ENCODE assay signal across 11 cellular contexts in genomic region chr11:103959279-103959930, GRCh38.
DNase-seq lines count a peak whose midpoint lies in the region; ATAC-seq and TF ChIP-seq lines count a peak whose summit lies in the region.
"Had no signal": no experiment of that assay in that cellular context is flagged by ENCODE, and none has a peak within 500 bp of the region (broad histone marks: within the 10 kb centered on the region; RNA-seq: fewer than 3 reads in every experiment).

No MANE protein-coding gene starts in this region.

- TF ChIP-seq EP300 in sigmoid colon (IDR thresholded peaks at IDR 0.05), result no peak

- H3K4me3 ChIP-seq in fibroblast of pulmonary artery (replicated peaks; ENCODE audit: low read depth, low read length), result no peak overlapping the region
- H3K4me3 ChIP-seq in vagina, result no peak overlapping the region
- H3K4me3 ChIP-seq in sigmoid colon, result no peak overlapping the region
- H3K4me3 ChIP-seq: thyroid gland had no signal

- H3K27me3 ChIP-seq in vagina (no peaks in the 10 kb centered on the region), sigmoid colon (no peaks in the 10 kb centered on the region)
- H3K27me3 ChIP-seq: thyroid gland had no signal

- peak; percentile 36 for DNase-seq in fibroblast of pulmonary artery (ENCODE audit: low read depth)
- DNase-seq in activated CD4-positive, alpha-beta T cell treated with anti-CD3 and anti-CD28 coated beads for 48 hours, result no peak
- no peak for DNase-seq in vagina (ENCODE audit: extremely low spot score in 2 of 2)
- DNase-seq in sigmoid colon, result no peak
- DNase-seq in erythroblast (lab: John Stamatoyannopoulos, UW), result no peak
- DNase-seq: cortex of kidney, occipital lobe, thyroid gland had no signal

- peak; percentile 99 for ATAC-seq in GM18499 (IDR thresholded peaks at IDR 0.05; ENCODE audit: insufficient read depth, unreplicated experiment)
- peak; percentile 98 for ATAC-seq in GM21723 (IDR thresholded peaks at IDR 0.05; ENCODE audit: unreplicated experiment)
- ATAC-seq in HG03575 (IDR thresholded peaks at IDR 0.05; ENCODE audit: extremely low read depth, insufficient number of reproducible peaks, low FRiP score, unreplicated experiment), result peak; percentile 99

- intact Hi-C loops in vagina (cut with DNase I) (no loop called here), sigmoid colon (cut with DNase I) (no loop called here)

- 40 to 55% methylated on average over 2 of the region's 2 CpGs for WGBS in sigmoid colon, 2 donors

- H3K27ac ChIP-seq in vagina (no peak overlapping the region), sigmoid colon (no peak overlapping the region)
- H3K27ac ChIP-seq: thyroid gland had no signal

- TF ChIP-seq POLR2A in vagina (IDR thresholded peaks at IDR 0.05) (no peak), sigmoid colon (IDR thresholded peaks at IDR 0.05) (no peak), erythroblast (IDR thresholded peaks at IDR 0.05; ENCODE audit: low read length) (no peak)

- no peaks in the 10 kb centered on the region for H3K9me3 ChIP-seq in vagina
- H3K9me3 ChIP-seq in sigmoid colon, result no peaks in the 10 kb centered on the region
- H3K9me3 ChIP-seq: thyroid gland had no signal

- H3K36me3 ChIP-seq in vagina (no peaks in the 10 kb centered on the region), sigmoid colon (no peaks in the 10 kb centered on the region)
- H3K36me3 ChIP-seq: thyroid gland had no signal

- TF ChIP-seq CTCF in fibroblast of pulmonary artery (IDR thresholded peaks at IDR 0.05; ENCODE audit: low read length, missing control alignments) (no peak), vagina (IDR thresholded peaks at IDR 0.05) (no peak), sigmoid colon (IDR thresholded peaks at IDR 0.05) (no peak)

- no peaks in the 10 kb centered on the region for H3K4me1 ChIP-seq in vagina
- H3K4me1 ChIP-seq in sigmoid colon, result no peaks in the 10 kb centered on the region
- H3K4me1 ChIP-seq: thyroid gland had no signal
